1 cellular context compared by ENCODE assay signal in the genomic region with DNA sequence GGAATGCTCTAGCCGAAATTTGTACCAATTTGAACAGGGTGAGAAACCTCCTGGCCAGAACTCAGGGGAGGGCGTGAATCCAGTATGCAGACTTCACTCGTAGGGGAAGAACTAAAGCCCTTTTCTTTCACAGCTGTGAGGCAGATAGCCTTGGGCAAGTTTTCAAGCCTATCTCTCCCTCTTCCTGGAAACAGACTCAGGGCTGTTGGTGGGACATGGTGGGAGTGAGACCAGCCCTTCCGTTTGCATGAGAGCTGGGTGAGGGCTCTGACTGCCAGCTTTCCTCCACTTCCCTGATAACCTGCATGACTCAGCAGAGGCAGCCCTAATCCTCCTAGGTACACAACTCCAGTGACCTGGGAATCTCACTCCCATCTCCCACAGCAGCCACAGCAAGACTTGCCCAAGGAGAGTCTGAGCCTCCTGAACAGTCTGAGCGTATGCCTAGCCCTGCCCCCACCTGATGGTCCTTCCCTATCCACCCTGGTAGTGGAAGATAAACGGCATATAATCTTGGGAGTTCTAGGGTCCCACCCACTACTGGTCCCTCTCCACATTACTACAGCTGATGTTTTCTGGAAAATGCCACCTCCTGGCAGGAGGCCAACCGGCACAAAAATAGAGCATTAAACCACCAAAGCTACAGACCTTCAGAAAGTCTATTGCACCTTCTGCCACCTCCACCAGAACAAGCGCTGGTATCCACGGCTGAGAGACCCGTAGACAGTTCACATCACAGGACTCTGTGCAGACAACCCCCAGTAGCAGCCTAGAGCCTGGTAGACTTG.
TF ChIP-seq lines count a peak whose summit lies in the region.

No MANE protein-coding gene starts in this region.

TF ChIP-seq in K562, 482 proteins besides CTCF, POLR2A, EP300 and RAD21 (continued from another document and continues in another):
- TF ChIP-seq, protein P1, sequence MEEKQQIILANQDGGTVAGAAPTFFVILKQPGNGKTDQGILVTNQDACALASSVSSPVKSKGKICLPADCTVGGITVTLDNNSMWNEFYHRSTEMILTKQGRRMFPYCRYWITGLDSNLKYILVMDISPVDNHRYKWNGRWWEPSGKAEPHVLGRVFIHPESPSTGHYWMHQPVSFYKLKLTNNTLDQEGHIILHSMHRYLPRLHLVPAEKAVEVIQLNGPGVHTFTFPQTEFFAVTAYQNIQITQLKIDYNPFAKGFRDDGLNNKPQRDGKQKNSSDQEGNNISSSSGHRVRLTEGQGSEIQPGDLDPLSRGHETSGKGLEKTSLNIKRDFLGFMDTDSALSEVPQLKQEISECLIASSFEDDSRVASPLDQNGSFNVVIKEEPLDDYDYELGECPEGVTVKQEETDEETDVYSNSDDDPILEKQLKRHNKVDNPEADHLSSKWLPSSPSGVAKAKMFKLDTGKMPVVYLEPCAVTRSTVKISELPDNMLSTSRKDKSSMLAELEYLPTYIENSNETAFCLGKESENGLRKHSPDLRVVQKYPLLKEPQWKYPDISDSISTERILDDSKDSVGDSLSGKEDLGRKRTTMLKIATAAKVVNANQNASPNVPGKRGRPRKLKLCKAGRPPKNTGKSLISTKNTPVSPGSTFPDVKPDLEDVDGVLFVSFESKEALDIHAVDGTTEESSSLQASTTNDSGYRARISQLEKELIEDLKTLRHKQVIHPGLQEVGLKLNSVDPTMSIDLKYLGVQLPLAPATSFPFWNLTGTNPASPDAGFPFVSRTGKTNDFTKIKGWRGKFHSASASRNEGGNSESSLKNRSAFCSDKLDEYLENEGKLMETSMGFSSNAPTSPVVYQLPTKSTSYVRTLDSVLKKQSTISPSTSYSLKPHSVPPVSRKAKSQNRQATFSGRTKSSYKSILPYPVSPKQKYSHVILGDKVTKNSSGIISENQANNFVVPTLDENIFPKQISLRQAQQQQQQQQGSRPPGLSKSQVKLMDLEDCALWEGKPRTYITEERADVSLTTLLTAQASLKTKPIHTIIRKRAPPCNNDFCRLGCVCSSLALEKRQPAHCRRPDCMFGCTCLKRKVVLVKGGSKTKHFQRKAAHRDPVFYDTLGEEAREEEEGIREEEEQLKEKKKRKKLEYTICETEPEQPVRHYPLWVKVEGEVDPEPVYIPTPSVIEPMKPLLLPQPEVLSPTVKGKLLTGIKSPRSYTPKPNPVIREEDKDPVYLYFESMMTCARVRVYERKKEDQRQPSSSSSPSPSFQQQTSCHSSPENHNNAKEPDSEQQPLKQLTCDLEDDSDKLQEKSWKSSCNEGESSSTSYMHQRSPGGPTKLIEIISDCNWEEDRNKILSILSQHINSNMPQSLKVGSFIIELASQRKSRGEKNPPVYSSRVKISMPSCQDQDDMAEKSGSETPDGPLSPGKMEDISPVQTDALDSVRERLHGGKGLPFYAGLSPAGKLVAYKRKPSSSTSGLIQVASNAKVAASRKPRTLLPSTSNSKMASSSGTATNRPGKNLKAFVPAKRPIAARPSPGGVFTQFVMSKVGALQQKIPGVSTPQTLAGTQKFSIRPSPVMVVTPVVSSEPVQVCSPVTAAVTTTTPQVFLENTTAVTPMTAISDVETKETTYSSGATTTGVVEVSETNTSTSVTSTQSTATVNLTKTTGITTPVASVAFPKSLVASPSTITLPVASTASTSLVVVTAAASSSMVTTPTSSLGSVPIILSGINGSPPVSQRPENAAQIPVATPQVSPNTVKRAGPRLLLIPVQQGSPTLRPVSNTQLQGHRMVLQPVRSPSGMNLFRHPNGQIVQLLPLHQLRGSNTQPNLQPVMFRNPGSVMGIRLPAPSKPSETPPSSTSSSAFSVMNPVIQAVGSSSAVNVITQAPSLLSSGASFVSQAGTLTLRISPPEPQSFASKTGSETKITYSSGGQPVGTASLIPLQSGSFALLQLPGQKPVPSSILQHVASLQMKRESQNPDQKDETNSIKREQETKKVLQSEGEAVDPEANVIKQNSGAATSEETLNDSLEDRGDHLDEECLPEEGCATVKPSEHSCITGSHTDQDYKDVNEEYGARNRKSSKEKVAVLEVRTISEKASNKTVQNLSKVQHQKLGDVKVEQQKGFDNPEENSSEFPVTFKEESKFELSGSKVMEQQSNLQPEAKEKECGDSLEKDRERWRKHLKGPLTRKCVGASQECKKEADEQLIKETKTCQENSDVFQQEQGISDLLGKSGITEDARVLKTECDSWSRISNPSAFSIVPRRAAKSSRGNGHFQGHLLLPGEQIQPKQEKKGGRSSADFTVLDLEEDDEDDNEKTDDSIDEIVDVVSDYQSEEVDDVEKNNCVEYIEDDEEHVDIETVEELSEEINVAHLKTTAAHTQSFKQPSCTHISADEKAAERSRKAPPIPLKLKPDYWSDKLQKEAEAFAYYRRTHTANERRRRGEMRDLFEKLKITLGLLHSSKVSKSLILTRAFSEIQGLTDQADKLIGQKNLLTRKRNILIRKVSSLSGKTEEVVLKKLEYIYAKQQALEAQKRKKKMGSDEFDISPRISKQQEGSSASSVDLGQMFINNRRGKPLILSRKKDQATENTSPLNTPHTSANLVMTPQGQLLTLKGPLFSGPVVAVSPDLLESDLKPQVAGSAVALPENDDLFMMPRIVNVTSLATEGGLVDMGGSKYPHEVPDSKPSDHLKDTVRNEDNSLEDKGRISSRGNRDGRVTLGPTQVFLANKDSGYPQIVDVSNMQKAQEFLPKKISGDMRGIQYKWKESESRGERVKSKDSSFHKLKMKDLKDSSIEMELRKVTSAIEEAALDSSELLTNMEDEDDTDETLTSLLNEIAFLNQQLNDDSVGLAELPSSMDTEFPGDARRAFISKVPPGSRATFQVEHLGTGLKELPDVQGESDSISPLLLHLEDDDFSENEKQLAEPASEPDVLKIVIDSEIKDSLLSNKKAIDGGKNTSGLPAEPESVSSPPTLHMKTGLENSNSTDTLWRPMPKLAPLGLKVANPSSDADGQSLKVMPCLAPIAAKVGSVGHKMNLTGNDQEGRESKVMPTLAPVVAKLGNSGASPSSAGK (IDR thresholded peaks at IDR 0.05): no peak
- TF ChIP-seq OTX1 (CRISPR knock-in tag; IDR thresholded peaks at IDR 0.05) (no peak), MYC (IDR thresholded peaks at IDR 0.05; ENCODE audit: low read depth, low read length) (no peak), MYC (CRISPR knock-in tag; IDR thresholded peaks at IDR 0.05; ENCODE audit: borderline replicate concordance, low read depth) (no peak), CEBPB (tag; IDR thresholded peaks at IDR 0.05) (no peak), MIER1 (IDR thresholded peaks at IDR 0.05; ENCODE audit: low read depth) (no peak), ZNF75A (CRISPR knock-in tag; IDR thresholded peaks at IDR 0.05) (no peak), HDAC3 (IDR thresholded peaks at IDR 0.05; ENCODE audit: borderline replicate concordance, partially characterized antibody) (no peak), ZFP36 (IDR thresholded peaks at IDR 0.05; ENCODE audit: low read depth, low read length, partially characterized antibody) (peak; percentile 95), NFE2L1 (tag; IDR thresholded peaks at IDR 0.05; ENCODE audit: borderline replicate concordance, low read depth) (no peak), JUND (IDR thresholded peaks at IDR 0.05; ENCODE audit: borderline replicate concordance, low read depth, low read length) (peak; percentile 42), JUND (tag; IDR thresholded peaks at IDR 0.05; ENCODE audit: borderline replicate concordance, low read depth, low read length) (peak; percentile 75; the same call in 2 of the 3 replicates), NFRKB (IDR thresholded peaks at IDR 0.05; ENCODE audit: low read depth) (peak; percentile 66; the same call in 1 of the 2 replicates), ATF7 (IDR thresholded peaks at IDR 0.05) (0 out of 2 replicates have a peak, but pooled peaks have one; percentile 31), ZNF41 (CRISPR knock-in tag; conservative IDR thresholded peaks at IDR 0.05) (no peak), MAFK (IDR thresholded peaks at IDR 0.05; ENCODE audit: low read length) (no peak), ZBED1 (IDR thresholded peaks at IDR 0.05) (no peak), SETDB1 (IDR thresholded peaks at IDR 0.05; ENCODE audit: low read length) (no peak), JUNB (CRISPR knock-in tag; conservative IDR thresholded peaks at IDR 0.05) (no peak), POLR2B (IDR thresholded peaks at IDR 0.05; ENCODE audit: low read depth, partially characterized antibody) (peak; percentile 30), ZNF174 (CRISPR knock-in tag; IDR thresholded peaks at IDR 0.05) (no peak), TRIM28 (IDR thresholded peaks at IDR 0.05) (peak; percentile 19; the same call in 1 of the 2 replicates), PHB (CRISPR knock-in tag; IDR thresholded peaks at IDR 0.05) (no peak), HNRNPH1 (optimal IDR thresholded peaks at IDR 0.05; ENCODE audit: low read depth, low read length) (no peak), ZNF143 (CRISPR knock-in tag; IDR thresholded peaks at IDR 0.05) (no peak), MAFF (IDR thresholded peaks at IDR 0.05; ENCODE audit: low read length) (peak; percentile 44; the same call in 1 of the 2 replicates), ZNF121 (CRISPR knock-in tag; conservative IDR thresholded peaks at IDR 0.05) (no peak), ZNF217 (CRISPR knock-in tag; IDR thresholded peaks at IDR 0.05) (no peak), SRF (CRISPR knock-in tag; IDR thresholded peaks at IDR 0.05) (no peak), POU5F1 (IDR thresholded peaks at IDR 0.05; ENCODE audit: borderline replicate concordance, low read depth, low read length, partially characterized antibody) (no peak), SMARCC2 (IDR thresholded peaks at IDR 0.05; ENCODE audit: low read depth) (peak; percentile 53; the same call in 1 of the 2 replicates), ZBTB1 (CRISPR knock-in tag; IDR thresholded peaks at IDR 0.05; ENCODE audit: borderline replicate concordance, low read depth) (no peak), PCBP1 (IDR thresholded peaks at IDR 0.05; ENCODE audit: low read depth, low read length, poor library complexity, severe bottlenecking) (no peak)
- TF ChIP-seq, protein P2, sequence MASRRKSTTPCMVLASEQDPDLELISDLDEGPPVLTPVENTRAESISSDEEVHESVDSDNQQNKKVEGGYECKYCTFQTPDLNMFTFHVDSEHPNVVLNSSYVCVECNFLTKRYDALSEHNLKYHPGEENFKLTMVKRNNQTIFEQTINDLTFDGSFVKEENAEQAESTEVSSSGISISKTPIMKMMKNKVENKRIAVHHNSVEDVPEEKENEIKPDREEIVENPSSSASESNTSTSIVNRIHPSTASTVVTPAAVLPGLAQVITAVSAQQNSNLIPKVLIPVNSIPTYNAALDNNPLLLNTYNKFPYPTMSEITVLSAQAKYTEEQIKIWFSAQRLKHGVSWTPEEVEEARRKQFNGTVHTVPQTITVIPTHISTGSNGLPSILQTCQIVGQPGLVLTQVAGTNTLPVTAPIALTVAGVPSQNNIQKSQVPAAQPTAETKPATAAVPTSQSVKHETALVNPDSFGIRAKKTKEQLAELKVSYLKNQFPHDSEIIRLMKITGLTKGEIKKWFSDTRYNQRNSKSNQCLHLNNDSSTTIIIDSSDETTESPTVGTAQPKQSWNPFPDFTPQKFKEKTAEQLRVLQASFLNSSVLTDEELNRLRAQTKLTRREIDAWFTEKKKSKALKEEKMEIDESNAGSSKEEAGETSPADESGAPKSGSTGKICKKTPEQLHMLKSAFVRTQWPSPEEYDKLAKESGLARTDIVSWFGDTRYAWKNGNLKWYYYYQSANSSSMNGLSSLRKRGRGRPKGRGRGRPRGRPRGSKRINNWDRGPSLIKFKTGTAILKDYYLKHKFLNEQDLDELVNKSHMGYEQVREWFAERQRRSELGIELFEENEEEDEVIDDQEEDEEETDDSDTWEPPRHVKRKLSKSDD (conservative IDR thresholded peaks at IDR 0.05; ENCODE audit: low read length): no peak
- TF ChIP-seq, protein P3, sequence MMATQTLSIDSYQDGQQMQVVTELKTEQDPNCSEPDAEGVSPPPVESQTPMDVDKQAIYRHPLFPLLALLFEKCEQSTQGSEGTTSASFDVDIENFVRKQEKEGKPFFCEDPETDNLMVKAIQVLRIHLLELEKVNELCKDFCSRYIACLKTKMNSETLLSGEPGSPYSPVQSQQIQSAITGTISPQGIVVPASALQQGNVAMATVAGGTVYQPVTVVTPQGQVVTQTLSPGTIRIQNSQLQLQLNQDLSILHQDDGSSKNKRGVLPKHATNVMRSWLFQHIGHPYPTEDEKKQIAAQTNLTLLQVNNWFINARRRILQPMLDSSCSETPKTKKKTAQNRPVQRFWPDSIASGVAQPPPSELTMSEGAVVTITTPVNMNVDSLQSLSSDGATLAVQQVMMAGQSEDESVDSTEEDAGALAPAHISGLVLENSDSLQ (IDR thresholded peaks at IDR 0.05): no peak
- TF ChIP-seq, protein P4, sequence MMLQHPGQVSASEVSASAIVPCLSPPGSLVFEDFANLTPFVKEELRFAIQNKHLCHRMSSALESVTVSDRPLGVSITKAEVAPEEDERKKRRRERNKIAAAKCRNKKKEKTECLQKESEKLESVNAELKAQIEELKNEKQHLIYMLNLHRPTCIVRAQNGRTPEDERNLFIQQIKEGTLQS (IDR thresholded peaks at IDR 0.05): peak; percentile 43; the same call in 1 of the 2 replicates
- TF ChIP-seq, protein P4 (CRISPR knock-in tag; conservative IDR thresholded peaks at IDR 0.05): no peak
- TF ChIP-seq, protein P5, sequence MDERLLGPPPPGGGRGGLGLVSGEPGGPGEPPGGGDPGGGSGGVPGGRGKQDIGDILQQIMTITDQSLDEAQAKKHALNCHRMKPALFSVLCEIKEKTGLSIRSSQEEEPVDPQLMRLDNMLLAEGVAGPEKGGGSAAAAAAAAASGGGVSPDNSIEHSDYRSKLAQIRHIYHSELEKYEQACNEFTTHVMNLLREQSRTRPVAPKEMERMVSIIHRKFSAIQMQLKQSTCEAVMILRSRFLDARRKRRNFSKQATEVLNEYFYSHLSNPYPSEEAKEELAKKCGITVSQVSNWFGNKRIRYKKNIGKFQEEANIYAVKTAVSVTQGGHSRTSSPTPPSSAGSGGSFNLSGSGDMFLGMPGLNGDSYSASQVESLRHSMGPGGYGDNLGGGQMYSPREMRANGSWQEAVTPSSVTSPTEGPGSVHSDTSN (CRISPR knock-in tag; IDR thresholded peaks at IDR 0.05; ENCODE audit: low read depth): no peak
- TF ChIP-seq, protein P5 (tag; conservative IDR thresholded peaks at IDR 0.05; ENCODE audit: low read depth): no peak
